9 cellular contexts compared by ENCODE assay signal in genomic region chr12:121373748-121374147, GRCh38.
"Had no signal": no experiment of that assay in that cellular context is flagged by ENCODE, and none has a peak within 500 bp of the region (broad histone marks: within the 10 kb centered on the region; RNA-seq: fewer than 3 reads in every experiment).

No MANE protein-coding gene starts in this region.

- ATAC-seq: HCT116 had no signal

- H3K27ac Mint-ChIP-seq: HFFc6 had no signal

- H3K9ac ChIP-seq: GM23248 had no signal

- DNase-seq: GM23248, GOT3, H7, HFFc6, IMR-90, KBM-7 had no signal

- H3K4me3 Mint-ChIP-seq: HFFc6 had no signal

- H3K4me1 ChIP-seq: HAP-1 had no signal

- H2AFZ ChIP-seq: GM23248 had no signal

- H3K4me3 ChIP-seq: GM23248, HAP-1 had no signal

- H3K9me3 ChIP-seq: HAP-1 had no signal

- FAIRE-seq: HTR-8/SVneo had no signal

- H3K36me3 ChIP-seq: HAP-1 had no signal

- H3K27ac ChIP-seq: GM23248 had no signal
